In genomic region chr17:49414622-49415350, GRCh38 we compare ENCODE assay signal across 8 cellular contexts. TPM values are rescaled to one million over a fixed set of nuclear protein-coding genes. Genes with fewer than 3 reads are reported as not detected.
A peak's percentile ranks its signal among the peaks of the same experiment; 100 is the strongest.
DNase-seq lines count a peak whose midpoint lies in the region; ATAC-seq and TF ChIP-seq lines count a peak whose summit lies in the region.

Gene PHB1, minus strand, starts transcription at chr17:49414882. Its CDS starts 1,618 bp downstream, at chr17:49413264.

- in situ Hi-C loops in astrocyte of the cerebellum (cut with HindIII; ENCODE audit: low sequenced_read_pairs): no loop called here

- peak; percentile 97 for DNase-seq in NCI-H2029 (lab: John Stamatoyannopoulos, UW)
- peak; percentile 94 for DNase-seq in T-helper 22 cell (ENCODE audit: low read depth)
- DNase-seq in astrocyte of the cerebellum (ENCODE audit: low read depth): peak; percentile 95
- DNase-seq in hepatic stellate cell (ENCODE audit: low spot score): peak; percentile 98
- DNase-seq in renal cortical epithelial cell (ENCODE audit: low read depth): peak; percentile 98
- DNase-seq in cortex of kidney (lab: John Stamatoyannopoulos, UW): no peak

- peak within 1 kb of the TSS; percentile 94 for H3K4me3 ChIP-seq in astrocyte of the cerebellum (ENCODE audit: low read depth, low read length)

- TF ChIP-seq POLR2A in GM18505 (IDR thresholded peaks at IDR 0.05; ENCODE audit: borderline replicate concordance, extremely low read depth, insufficient read depth, insufficient read length): peak; percentile 72

- TF ChIP-seq CTCF in astrocyte of the cerebellum (IDR thresholded peaks at IDR 0.05; ENCODE audit: low read depth, low read length, missing control alignments): no peak

- ATAC-seq in GM18505 (IDR thresholded peaks at IDR 0.05; ENCODE audit: unreplicated experiment): peak; percentile 93
- peak; percentile 97 for ATAC-seq in HG02973 (IDR thresholded peaks at IDR 0.05; ENCODE audit: unreplicated experiment)

RNA-seq across cellular contexts. Expression of gene PHB1, which starts in this region (rescaled TPM):
- 166 and 219 TPM in 2 replicates for total RNA-seq in renal cortical epithelial cell
